14 cellular contexts compared by ENCODE assay signal in the genomic region with DNA sequence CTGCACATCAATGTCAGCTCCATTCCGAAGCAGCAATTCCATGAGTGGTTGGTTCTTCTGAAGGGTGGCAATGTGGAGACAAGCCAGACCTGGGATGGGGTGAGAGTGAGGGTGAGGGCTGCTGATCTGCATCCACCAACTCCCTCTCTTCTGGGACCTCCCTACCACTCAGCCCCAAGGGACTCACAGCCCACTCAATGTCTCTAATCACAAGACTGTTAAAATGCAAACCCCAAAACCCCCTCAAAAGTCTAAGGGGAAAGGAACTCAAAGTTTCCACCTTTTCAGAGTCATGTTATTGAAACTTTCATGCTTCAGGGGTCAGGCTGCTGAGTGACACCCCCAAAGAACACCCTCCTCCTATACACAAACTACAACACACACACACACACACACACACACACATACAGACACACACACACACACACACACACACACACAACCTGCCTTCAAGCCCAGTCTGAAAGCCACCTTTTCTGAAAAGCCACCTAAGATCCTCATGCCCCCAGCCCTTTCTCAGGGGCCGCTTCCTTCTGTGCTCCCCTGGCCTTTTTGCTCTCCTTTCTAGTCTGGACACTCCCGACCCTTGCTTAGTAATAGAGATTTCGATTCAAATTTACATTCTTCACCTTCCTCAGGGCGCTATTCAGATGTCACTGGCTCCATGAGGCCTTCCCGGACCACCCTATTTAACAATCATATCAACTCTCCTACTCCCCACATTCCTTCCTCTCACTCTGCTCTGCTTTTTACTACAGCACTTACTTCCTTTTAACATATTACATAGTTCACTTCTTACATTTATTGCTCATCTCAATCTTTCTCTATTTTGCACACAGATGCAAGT. TPM values are rescaled to one million over a fixed set of nuclear protein-coding genes. Genes with fewer than 3 reads are reported as not detected.
DNase-seq lines count a peak whose midpoint lies in the region; ATAC-seq and TF ChIP-seq lines count a peak whose summit lies in the region.
"Had no signal": no experiment of that assay in that cellular context is flagged by ENCODE, and none has a peak within 500 bp of the region (broad histone marks: within the 10 kb centered on the region; RNA-seq: fewer than 3 reads in every experiment).

No MANE protein-coding gene starts in this region.

- no peak for ATAC-seq in activated naive CD8-positive, alpha-beta T cell treated with anti-CD3 and anti-CD28 coated beads, Interleukin-2, amount 10 ng/mL, durations not matched to agents 7 days and 5 days (ENCODE audit: low read depth)
- no peak for ATAC-seq in GM21528 (IDR thresholded peaks at IDR 0.05; ENCODE audit: low FRiP score, unreplicated experiment)

- no peaks in the 10 kb centered on the region for H3K27me3 Mint-ChIP-seq in activated naive CD4-positive, alpha-beta T cell treated with anti-CD3 and anti-CD28 coated beads, Interleukin-2, amount 10 ng/mL, durations not matched to agents 7 days and 5 days
- H3K27me3 Mint-ChIP-seq in activated naive CD8-positive, alpha-beta T cell treated with anti-CD3 and anti-CD28 coated beads, Interleukin-2, amount 10 ng/mL, durations not matched to agents 7 days and 5 days: no peaks in the 10 kb centered on the region
- H3K27me3 Mint-ChIP-seq in type B pancreatic cell: no peaks in the 10 kb centered on the region

- peaks cover 28% of the 10 kb centered on the region for H3K36me3 Mint-ChIP-seq in activated naive CD4-positive, alpha-beta T cell treated with anti-CD3 and anti-CD28 coated beads, Interleukin-2, amount 10 ng/mL, durations not matched to agents 7 days and 5 days
- H3K36me3 Mint-ChIP-seq in activated naive CD8-positive, alpha-beta T cell treated with anti-CD3 and anti-CD28 coated beads, Interleukin-2, amount 10 ng/mL, durations not matched to agents 7 days and 5 days: peaks cover 26% of the 10 kb centered on the region
- no peaks in the 10 kb centered on the region for H3K36me3 Mint-ChIP-seq in type B pancreatic cell
- H3K36me3 Mint-ChIP-seq: neural progenitor cell had no signal

- no peak overlapping the region for H3K4me3 Mint-ChIP-seq in activated naive CD4-positive, alpha-beta T cell treated with anti-CD3 and anti-CD28 coated beads, Interleukin-2, amount 10 ng/mL, durations not matched to agents 7 days and 5 days
- H3K4me3 Mint-ChIP-seq in activated naive CD8-positive, alpha-beta T cell treated with anti-CD3 and anti-CD28 coated beads, Interleukin-2, amount 10 ng/mL, durations not matched to agents 7 days and 5 days: no peak overlapping the region
- peak overlapping the region; percentile 32 for H3K4me3 Mint-ChIP-seq in type B pancreatic cell
- H3K4me3 Mint-ChIP-seq: neural progenitor cell had no signal

- POLR2A ChIA-PET in activated naive CD8-positive, alpha-beta T cell treated with anti-CD3 and anti-CD28 coated beads, Interleukin-2, amount 10 ng/mL, durations not matched to agents 7 days and 5 days (lab: Charles Lee): interaction anchor here (1.3 to 2.3 kb wide), 2 partner anchors 13 to 14 kb away, joined by 4 to 28 read pairs; a partner anchor contains a TSS

- peaks cover 59% of the 10 kb centered on the region for H3K4me1 Mint-ChIP-seq in activated naive CD4-positive, alpha-beta T cell treated with anti-CD3 and anti-CD28 coated beads, Interleukin-2, amount 10 ng/mL, durations not matched to agents 7 days and 5 days
- peaks cover 55% of the 10 kb centered on the region for H3K4me1 Mint-ChIP-seq in activated naive CD8-positive, alpha-beta T cell treated with anti-CD3 and anti-CD28 coated beads, Interleukin-2, amount 10 ng/mL, durations not matched to agents 7 days and 5 days
- H3K4me1 Mint-ChIP-seq in type B pancreatic cell (ENCODE audit: unreplicated experiment): peaks cover 47% of the 10 kb centered on the region

- no peak for TF ChIP-seq CTCF in type B pancreatic cell (conservative IDR thresholded peaks at IDR 0.05)

- peak; percentile 39 for TF ChIP-seq POLR2A in GM19193 (IDR thresholded peaks at IDR 0.05; ENCODE audit: extremely low read depth, insufficient read depth, insufficient read length)

- H3K9me3 Mint-ChIP-seq in activated naive CD4-positive, alpha-beta T cell treated with anti-CD3 and anti-CD28 coated beads, Interleukin-2, amount 10 ng/mL, durations not matched to agents 7 days and 5 days: no peaks in the 10 kb centered on the region
- no peaks in the 10 kb centered on the region for H3K9me3 Mint-ChIP-seq in activated naive CD8-positive, alpha-beta T cell treated with anti-CD3 and anti-CD28 coated beads, Interleukin-2, amount 10 ng/mL, durations not matched to agents 7 days and 5 days
- H3K9me3 Mint-ChIP-seq in type B pancreatic cell: no peaks in the 10 kb centered on the region
- H3K9me3 Mint-ChIP-seq: neural progenitor cell had no signal

- CTCF ChIA-PET in activated naive CD4-positive, alpha-beta T cell treated with anti-CD3 and anti-CD28 coated beads, Interleukin-2, amount 10 ng/mL, durations not matched to agents 7 days and 5 days (lab: Charles Lee): interaction anchor here (1.0 kb wide), 1 partner anchor 9 kb away, joined by 4 read pairs; no protein-coding TSS in a partner anchor

- no peak for DNase-seq in activated naive CD4-positive, alpha-beta T cell treated with anti-CD3 and anti-CD28 coated beads, Interleukin-2, amount 10 ng/mL, durations not matched to agents 7 days and 5 days
- DNase-seq in activated naive CD4-positive, alpha-beta T cell (lab: John Stamatoyannopoulos, UW): no peak
- DNase-seq in activated naive CD8-positive, alpha-beta T cell treated with anti-CD3 and anti-CD28 coated beads, Interleukin-2, amount 10 ng/mL, durations not matched to agents 7 days and 5 days: no peak
- DNase-seq in type B pancreatic cell (ENCODE audit: extremely low spot score, unreplicated experiment) (no peak), DMS53 treated with DMSO at 0.1 percent for 48 hours (lab: John Stamatoyannopoulos, UW; ENCODE audit: unreplicated experiment) (no peak), AML-193 (lab: John Stamatoyannopoulos, UW) (no peak)
- DNase-seq: amniotic stem cell, KBM-7, SJCRH30 had no signal

- H3K27ac Mint-ChIP-seq in activated naive CD4-positive, alpha-beta T cell treated with anti-CD3 and anti-CD28 coated beads, Interleukin-2, amount 10 ng/mL, durations not matched to agents 7 days and 5 days: peak overlapping the region; percentile 0
- H3K27ac Mint-ChIP-seq in activated naive CD8-positive, alpha-beta T cell treated with anti-CD3 and anti-CD28 coated beads, Interleukin-2, amount 10 ng/mL, durations not matched to agents 7 days and 5 days: peak overlapping the region; percentile 58
- peak overlapping the region; percentile 3 for H3K27ac Mint-ChIP-seq in type B pancreatic cell
- H3K27ac Mint-ChIP-seq: neural progenitor cell had no signal

RNA-seq across cellular contexts. Expression of a gene that starts 3.3 kb away (rescaled TPM):
- total RNA-seq in activated naive CD8-positive, alpha-beta T cell treated with anti-CD3 and anti-CD28 coated beads, Interleukin-2, amount 10 ng/mL, durations not matched to agents 7 days and 5 days: 10 to 100 TPM; 28.4 TPM
- total RNA-seq in type B pancreatic cell (ENCODE audit: low replicate concordance): 39.6 and 46.1 TPM in 2 replicates

RNA-seq across cellular contexts. Expression of a gene that starts 4.7 kb away (rescaled TPM):
- total RNA-seq in activated naive CD8-positive, alpha-beta T cell treated with anti-CD3 and anti-CD28 coated beads, Interleukin-2, amount 10 ng/mL, durations not matched to agents 7 days and 5 days: 10 to 100 TPM; 14.0 to 14.3 TPM
- total RNA-seq in type B pancreatic cell (ENCODE audit: low replicate concordance): 9.2 and 10.7 TPM in 2 replicates

RNA-seq across cellular contexts. Expression of a gene that starts 9.6 kb away (rescaled TPM):
- total RNA-seq in activated naive CD8-positive, alpha-beta T cell treated with anti-CD3 and anti-CD28 coated beads, Interleukin-2, amount 10 ng/mL, durations not matched to agents 7 days and 5 days: not detected
- total RNA-seq in type B pancreatic cell (ENCODE audit: low replicate concordance): 0.52 and 3.2 TPM in 2 replicates
- total RNA-seq: lung microvascular endothelial cell, renal cortical epithelial cell had no signal

RNA-seq across cellular contexts. Expression of a gene that starts 13.8 kb away (rescaled TPM):
- 100 to 1,000 TPM; 453 to 466 TPM for total RNA-seq in activated naive CD8-positive, alpha-beta T cell treated with anti-CD3 and anti-CD28 coated beads, Interleukin-2, amount 10 ng/mL, durations not matched to agents 7 days and 5 days
- total RNA-seq in type B pancreatic cell (ENCODE audit: low replicate concordance): 880 and 1,082 TPM in 2 replicates

RNA-seq across cellular contexts. Expression of a gene that starts 37.3 kb away (rescaled TPM):
- 10 to 100 TPM; 22.5 to 24.0 TPM for total RNA-seq in activated naive CD8-positive, alpha-beta T cell treated with anti-CD3 and anti-CD28 coated beads, Interleukin-2, amount 10 ng/mL, durations not matched to agents 7 days and 5 days
- total RNA-seq in type B pancreatic cell (ENCODE audit: low replicate concordance): 33.6 and 50.9 TPM in 2 replicates

Comparison
In these comparisons a context has a peak if more than half of its experiments do, and no peak if none do; other contexts are left out.
1. H3K27ac Mint-ChIP-seq: peak in every context shown above with its lines; median percentile 58 in activated naive CD8-positive, alpha-beta T cell treated with anti-CD3 and anti-CD28 coated beads, Interleukin-2, amount 10 ng/mL, durations not matched to agents 7 days and 5 days; 3 in type B pancreatic cell; 0 in activated naive CD4-positive, alpha-beta T cell treated with anti-CD3 and anti-CD28 coated beads, Interleukin-2, amount 10 ng/mL, durations not matched to agents 7 days and 5 days.